19 cellular contexts compared by ENCODE assay signal in genomic region chr12:15859136-15859535, GRCh38.
"Had no signal": no experiment of that assay in that cellular context is flagged by ENCODE, and none has a peak within 500 bp of the region (broad histone marks: within the 10 kb centered on the region; RNA-seq: fewer than 3 reads in every experiment).

No MANE protein-coding gene starts in this region.

- H3K27ac Mint-ChIP-seq: naive thymus-derived CD4-positive, alpha-beta T cell; stimulated activated naive B cell treated with anti-CD40 and anti-IgM and Interleukin-4, amounts not matched to agents 10 μg/mL and 1 μg/mL and 100 μg/mL, for 72 hours; stimulated activated naive CD8-positive, alpha-beta T cell treated with anti-CD3 and anti-CD28 coated beads, Interleukin-15, amount 100 ng/mL, for 72 hours had no signal

- ATAC-seq: esophagus mucosa; naive thymus-derived CD4-positive, alpha-beta T cell; sciatic nerve; stimulated activated naive B cell treated with anti-CD40 and anti-IgM and Interleukin-4, amounts not matched to agents 10 μg/mL and 1 μg/mL and 100 μg/mL, for 72 hours; stimulated activated naive CD8-positive, alpha-beta T cell treated with anti-CD3 and anti-CD28 coated beads, Interleukin-15, amount 100 ng/mL, for 72 hours had no signal

- H3K27me3 Mint-ChIP-seq: stimulated activated naive B cell treated with anti-CD40 and anti-IgM and Interleukin-4, amounts not matched to agents 10 μg/mL and 1 μg/mL and 100 μg/mL, for 72 hours; stimulated activated naive CD8-positive, alpha-beta T cell treated with anti-CD3 and anti-CD28 coated beads, Interleukin-15, amount 100 ng/mL, for 72 hours had no signal

- H2AFZ ChIP-seq: hepatocyte had no signal

- H3K4me3 ChIP-seq: dorsolateral prefrontal cortex, hepatocyte, thoracic aorta, transverse colon had no signal

- H3K9me3 Mint-ChIP-seq: naive thymus-derived CD4-positive, alpha-beta T cell; stimulated activated naive B cell treated with anti-CD40 and anti-IgM and Interleukin-4, amounts not matched to agents 10 μg/mL and 1 μg/mL and 100 μg/mL, for 72 hours; stimulated activated naive CD8-positive, alpha-beta T cell treated with anti-CD3 and anti-CD28 coated beads, Interleukin-15, amount 100 ng/mL, for 72 hours had no signal

- H3K4me3 Mint-ChIP-seq: naive thymus-derived CD4-positive, alpha-beta T cell; nephron progenitor cell; stimulated activated naive B cell treated with anti-CD40 and anti-IgM and Interleukin-4, amounts not matched to agents 10 μg/mL and 1 μg/mL and 100 μg/mL, for 72 hours; stimulated activated naive CD8-positive, alpha-beta T cell treated with anti-CD3 and anti-CD28 coated beads, Interleukin-15, amount 100 ng/mL, for 72 hours had no signal

- H3K36me3 ChIP-seq: neutrophil, thoracic aorta, transverse colon had no signal

- DNase-seq: cortex of kidney; dorsolateral prefrontal cortex; effector CD8-positive, alpha-beta T cell; foreskin melanocyte; head of caudate nucleus; naive thymus-derived CD4-positive, alpha-beta T cell; nephron progenitor cell; posterior cingulate gyrus; stimulated activated CD4-positive, alpha-beta T cell treated with anti-CD3 and anti-CD28 coated beads, Interleukin-2, amount 100 ng/mL, for 24 hours; stimulated activated CD4-positive, alpha-beta T cell treated with anti-CD3 and anti-CD28 coated beads, Interleukin-4, amount 100 ng/mL, for 4 hours; stimulated activated naive B cell treated with anti-CD40 and anti-IgM and Interleukin-4, amounts not matched to agents 10 μg/mL and 1 μg/mL and 100 μg/mL, for 72 hours; stimulated activated naive CD8-positive, alpha-beta T cell treated with anti-CD3 and anti-CD28 coated beads, Interleukin-15, amount 100 ng/mL, for 72 hours; substantia nigra; transverse colon had no signal

- H3K36me3 Mint-ChIP-seq: naive thymus-derived CD4-positive, alpha-beta T cell; stimulated activated naive B cell treated with anti-CD40 and anti-IgM and Interleukin-4, amounts not matched to agents 10 μg/mL and 1 μg/mL and 100 μg/mL, for 72 hours had no signal

- H3K27me3 ChIP-seq: dorsolateral prefrontal cortex, hepatocyte, neutrophil, transverse colon had no signal

- H3K27ac ChIP-seq: dorsolateral prefrontal cortex, hepatocyte, neutrophil, thoracic aorta, transverse colon had no signal

- H3K9me3 ChIP-seq: neutrophil, thoracic aorta, transverse colon had no signal

- H3K4me2 ChIP-seq: hepatocyte had no signal

- H3K79me2 ChIP-seq: hepatocyte had no signal
